Comparison of ENCODE assay signal across 9 cellular contexts in genomic region chr3:150372320-150373118, GRCh38. TPM values are rescaled to one million over a fixed set of nuclear protein-coding genes. Genes with fewer than 3 reads are reported as not detected.
DNase-seq lines count a peak whose midpoint lies in the region; ATAC-seq, FAIRE-seq and TF ChIP-seq lines count a peak whose summit lies in the region.
"Had no signal": no experiment of that assay in that cellular context is flagged by ENCODE, and none has a peak within 500 bp of the region (broad histone marks: within the 10 kb centered on the region; RNA-seq: fewer than 3 reads in every experiment).

No MANE protein-coding gene starts in this region.

- WGBS in esophagus muscularis mucosa, result 55% methylated on average over 3 of the region's 3 CpGs
- WGBS in spleen, 5 donors, result 70 to 90% (median 76%) methylated on average over 3 of the region's 3 CpGs

- no peak overlapping the region for H3K4me3 Mint-ChIP-seq in activated T-helper 2 cell treated with anti-CD3 and anti-CD28 coated beads, Interferon-gamma antibody, Interleukin-2, Interleukin-4, amounts not matched to agents 10 μg/mL and 5 μg/mL and 100 μg/mL, durations not matched to agents 14 hours and 24 hours and 36 hours (ENCODE audit: low read depth)

- no peak for TF ChIP-seq EP300 in esophagus muscularis mucosa (IDR thresholded peaks at IDR 0.05)

- TF ChIP-seq CTCF in esophagus muscularis mucosa (IDR thresholded peaks at IDR 0.05) (peak in 2 of 3 experiments; percentile 8 to 21), spleen (IDR thresholded peaks at IDR 0.05 in 8 of 11, conservative IDR thresholded peaks at IDR 0.05 in 3 of 11) (peak in 3 of 11 experiments; percentile 12 to 38 (median 13)), mucosa of descending colon (IDR thresholded peaks at IDR 0.05) (no peak)

- DNase-seq in NCI-H82 treated with DMSO at 0.1 percent for 48 hours (lab: John Stamatoyannopoulos, UW; ENCODE audit: unreplicated experiment), result peak; percentile 8
- DNase-seq in esophagus muscularis mucosa (ENCODE audit: extremely low spot score), result no peak
- no peak for DNase-seq in spleen
- no peak for DNase-seq in activated T-helper 2 cell treated with anti-CD3 and anti-CD28 coated beads, Interferon-gamma antibody, Interleukin-2, Interleukin-4, amounts not matched to agents 10 μg/mL and 5 μg/mL and 100 μg/mL, durations not matched to agents 14 hours and 24 hours and 36 hours (ENCODE audit: low spot score)
- DNase-seq in mucosa of descending colon, result no peak
- no peak for DNase-seq in HTR-8/SVneo (ENCODE audit: insufficient read length, low spot score)

- TF ChIP-seq POLR2A in esophagus muscularis mucosa (IDR thresholded peaks at IDR 0.05; ENCODE audit: low read depth), result no peak
- TF ChIP-seq POLR2A in spleen (IDR thresholded peaks at IDR 0.05), result no peak

- H3K27ac Mint-ChIP-seq in activated T-helper 2 cell treated with anti-CD3 and anti-CD28 coated beads, Interferon-gamma antibody, Interleukin-2, Interleukin-4, amounts not matched to agents 10 μg/mL and 5 μg/mL and 100 μg/mL, durations not matched to agents 14 hours and 24 hours and 36 hours, result no peak overlapping the region

- H3K9me3 Mint-ChIP-seq in activated T-helper 2 cell treated with anti-CD3 and anti-CD28 coated beads, Interferon-gamma antibody, Interleukin-2, Interleukin-4, amounts not matched to agents 10 μg/mL and 5 μg/mL and 100 μg/mL, durations not matched to agents 14 hours and 24 hours and 36 hours, result no peaks in the 10 kb centered on the region

- peaks cover 4% of the 10 kb centered on the region for H3K27me3 Mint-ChIP-seq in activated T-helper 2 cell treated with anti-CD3 and anti-CD28 coated beads, Interferon-gamma antibody, Interleukin-2, Interleukin-4, amounts not matched to agents 10 μg/mL and 5 μg/mL and 100 μg/mL, durations not matched to agents 14 hours and 24 hours and 36 hours (ENCODE audit: low read depth)

- intact Hi-C loops in esophagus muscularis mucosa (cut with DNase I) (loop anchor here (10.0 kb wide), 1 partner anchor 138 kb away; no protein-coding TSS in a partner anchor), spleen (cut with DNase I; ENCODE audit: low total_unique reads) (no loop called here), mucosa of descending colon (cut with DNase I, micrococcal nuclease) (no loop called here)
- intact Hi-C loops in activated T-helper 2 cell treated with anti-CD3 and anti-CD28 coated beads, Interferon-gamma antibody, Interleukin-2, Interleukin-4, amounts not matched to agents 10 μg/mL and 5 μg/mL and 100 μg/mL, durations not matched to agents 14 hours and 24 hours and 36 hours (cut with micrococcal nuclease), result no loop called here

- peaks cover 30 to 35% (median 30%) of the 10 kb centered on the region in 4 donors for H3K4me1 ChIP-seq in esophagus muscularis mucosa
- H3K4me1 ChIP-seq in spleen, result peaks cover 0 to 21% (median 0%) of the 10 kb centered on the region in 6 donors
- H3K4me1 ChIP-seq in mucosa of descending colon (ENCODE audit: low read depth), result no peaks in the 10 kb centered on the region

- H3K27ac ChIP-seq in esophagus muscularis mucosa (replicated peaks in 1 of 4) (peak overlapping the region; percentile 83 to 86 (median 84)), spleen (peak overlapping the region in 7 of 8 donors; percentile 59 to 82 (median 71))
- H3K27ac ChIP-seq: ovary had no signal

- FAIRE-seq in HTR-8/SVneo (lab: Jason Lieb, UNC), result no peak

- H3K9me3 ChIP-seq in esophagus muscularis mucosa, result no peaks in the 10 kb centered on the region
- no peaks in the 10 kb centered on the region for H3K9me3 ChIP-seq in spleen
- H3K9me3 ChIP-seq in mucosa of descending colon, result no peaks in the 10 kb centered on the region
- H3K9me3 ChIP-seq: ovary had no signal

- no peaks in the 10 kb centered on the region for H3K27me3 ChIP-seq in esophagus muscularis mucosa
- no peaks in the 10 kb centered on the region for H3K27me3 ChIP-seq in spleen (replicated peaks in 1 of 7)
- H3K27me3 ChIP-seq: ovary had no signal

- ATAC-seq in GM18867 (IDR thresholded peaks at IDR 0.05; ENCODE audit: unreplicated experiment), result peak; percentile 51
- no peak for ATAC-seq in mucosa of descending colon
- ATAC-seq in GM21717 (IDR thresholded peaks at IDR 0.05; ENCODE audit: unreplicated experiment), result no peak

- H3K36me3 Mint-ChIP-seq in activated T-helper 2 cell treated with anti-CD3 and anti-CD28 coated beads, Interferon-gamma antibody, Interleukin-2, Interleukin-4, amounts not matched to agents 10 μg/mL and 5 μg/mL and 100 μg/mL, durations not matched to agents 14 hours and 24 hours and 36 hours (ENCODE audit: low read depth), result no peaks in the 10 kb centered on the region

- peak overlapping the region in 1 of 4 donors; percentile 51 for H3K4me3 ChIP-seq in esophagus muscularis mucosa
- H3K4me3 ChIP-seq in spleen, result no peak overlapping the region
- no peak overlapping the region for H3K4me3 ChIP-seq in mucosa of descending colon

- peaks cover 8% of the 10 kb centered on the region for H3K4me1 Mint-ChIP-seq in activated T-helper 2 cell treated with anti-CD3 and anti-CD28 coated beads, Interferon-gamma antibody, Interleukin-2, Interleukin-4, amounts not matched to agents 10 μg/mL and 5 μg/mL and 100 μg/mL, durations not matched to agents 14 hours and 24 hours and 36 hours (ENCODE audit: low read depth)

- H3K36me3 ChIP-seq in esophagus muscularis mucosa (no peaks in the 10 kb centered on the region), spleen (no peaks in the 10 kb centered on the region), mucosa of descending colon (ENCODE audit: low read depth) (no peaks in the 10 kb centered on the region)
- H3K36me3 ChIP-seq: ovary had no signal

RNA-seq across cellular contexts. Expression of gene TSC22D2, which starts 35.6 kb away (rescaled TPM):
- total RNA-seq in esophagus muscularis mucosa (10 to 100 TPM; 19.1 to 27.1 (median 21.2) TPM), spleen (10 to 100 TPM; 19.8 to 34.8 (median 28.7) TPM), mucosa of descending colon (10 to 100 TPM; 21.8 to 35.5 (median 31.3) TPM)
- 10 to 100 TPM in 1 of 3 donors, 1 to 10 TPM in 2; 8.4 to 10.3 (median 9.8) TPM for polyA plus RNA-seq in spleen
- total RNA-seq in activated T-helper 2 cell treated with anti-CD3 and anti-CD28 coated beads, Interferon-gamma antibody, Interleukin-2, Interleukin-4, amounts not matched to agents 10 μg/mL and 5 μg/mL and 100 μg/mL, durations not matched to agents 14 hours and 24 hours and 36 hours, result 20.3 and 21.3 TPM in 2 replicates
